In the genomic region with DNA sequence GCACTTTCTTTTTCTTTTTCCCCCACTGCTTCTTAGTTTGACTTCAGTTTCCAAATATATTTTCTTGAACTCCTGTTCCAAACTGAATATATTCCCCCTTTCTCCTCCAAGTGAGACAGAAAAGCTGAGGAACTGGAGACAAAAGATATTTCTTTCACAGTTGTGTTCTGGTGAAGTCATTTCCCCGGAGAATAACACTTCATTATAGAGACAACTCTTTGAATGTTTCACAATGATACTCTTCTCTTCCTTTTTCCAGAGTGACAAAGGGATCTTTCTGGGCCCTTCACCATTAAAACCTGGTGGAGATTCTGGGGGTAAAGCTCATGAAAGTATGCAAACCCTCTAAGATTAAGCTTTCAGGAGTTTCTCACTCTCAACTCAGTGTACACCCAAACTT, we compare ENCODE assay signal across 18 cellular contexts.
"Had no signal": no experiment of that assay in that cellular context is flagged by ENCODE, and none has a peak within 500 bp of the region (broad histone marks: within the 10 kb centered on the region; RNA-seq: fewer than 3 reads in every experiment).

No MANE protein-coding gene starts in this region.

- H3K4me1 ChIP-seq: esophagus squamous epithelium, left lung, psoas muscle, right lobe of liver, spleen had no signal

- H3K9me3 ChIP-seq: esophagus squamous epithelium, left lung, psoas muscle, right lobe of liver had no signal

- H3K27me3 ChIP-seq: brain microvascular endothelial cell, esophagus squamous epithelium, left lung, right lobe of liver, spleen had no signal

- H3K36me3 ChIP-seq: brain microvascular endothelial cell, esophagus squamous epithelium, left lung, right lobe of liver, spleen had no signal

- ATAC-seq: left lung; naive thymus-derived CD8-positive, alpha-beta T cell; psoas muscle; right lobe of liver; stimulated activated naive CD8-positive, alpha-beta T cell treated with anti-CD3 and anti-CD28 coated beads, Interleukin-15, amount 100 ng/mL, for 72 hours had no signal

- H3K4me3 ChIP-seq: esophagus squamous epithelium, left lung, psoas muscle, right lobe of liver, spleen had no signal

- DNase-seq: activated CD4-positive, alpha-beta T cell treated with anti-CD3 and anti-CD28 coated beads, Interleukin-2, amount 10 ng/mL, durations not matched to agents 7 days and 5 days; activated CD4-positive, CD25-positive, alpha-beta regulatory T cell; anterior cingulate cortex; brain microvascular endothelial cell; cortex of kidney; effector CD8-positive, alpha-beta T cell; esophagus squamous epithelium; glutamatergic neuron; hypothalamus; kidney; left lung; naive thymus-derived CD8-positive, alpha-beta T cell; occipital lobe; psoas muscle; right lobe of liver; spleen; stimulated activated naive CD8-positive, alpha-beta T cell treated with anti-CD3 and anti-CD28 coated beads, Interleukin-15, amount 100 ng/mL, for 72 hours; T-helper 2 cell had no signal

- H3K27ac ChIP-seq: brain microvascular endothelial cell, esophagus squamous epithelium, left lung, psoas muscle, right lobe of liver, spleen had no signal
